In the genomic region with DNA sequence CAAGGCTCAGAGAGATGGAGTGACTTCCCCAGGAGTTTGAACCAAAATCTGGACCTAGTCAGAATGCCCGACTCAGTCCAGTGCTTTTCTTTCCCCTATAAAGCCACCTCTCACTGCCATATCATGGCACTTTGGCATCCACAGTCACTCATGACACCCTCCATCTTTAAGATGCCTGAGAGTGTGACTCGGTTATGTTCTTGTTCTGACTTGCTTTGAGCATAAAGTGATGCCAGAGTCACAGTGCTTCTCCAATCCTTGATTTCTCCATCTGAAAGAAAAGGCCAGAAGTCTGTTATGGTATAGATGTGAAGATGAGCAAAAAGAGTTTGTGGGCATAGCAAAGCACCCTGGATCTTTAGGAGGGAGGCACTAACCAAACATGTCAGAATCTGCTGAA, we compare ENCODE assay signal across 7 cellular contexts.
"Had no signal": no experiment of that assay in that cellular context is flagged by ENCODE, and none has a peak within 500 bp of the region (broad histone marks: within the 10 kb centered on the region; RNA-seq: fewer than 3 reads in every experiment).

No MANE protein-coding gene starts in this region.

- ATAC-seq: HCT116, K562 had no signal

- DNase-seq: GM23248, GOT3, H7, IMR-90 had no signal

- H3K4me1 ChIP-seq: HAP-1 had no signal

- H3K36me3 ChIP-seq: HAP-1 had no signal

- H3K9me3 ChIP-seq: HAP-1 had no signal

- H3K9ac ChIP-seq: GM23248 had no signal

- H2AFZ ChIP-seq: GM23248 had no signal

- H3K27ac ChIP-seq: GM23248 had no signal

- H3K4me3 ChIP-seq: GM23248, HAP-1, K562 had no signal
